ENCODE assay signal across 1 cellular context in genomic region chr16:83959621-83960434, GRCh38.
TF ChIP-seq lines count a peak whose summit lies in the region.

No MANE protein-coding gene starts in this region.

TF ChIP-seq in H1, 55 proteins besides CTCF, POLR2A, EP300 and RAD21:
- TF ChIP-seq USF2 (IDR thresholded peaks at IDR 0.05; ENCODE audit: low read length) = no peak
- no peak for TF ChIP-seq SIX5 (IDR thresholded peaks at IDR 0.05; ENCODE audit: low read depth, low read length)
- no peak for TF ChIP-seq CBX8 (IDR thresholded peaks at IDR 0.05; ENCODE audit: borderline replicate concordance, low read depth, low read length)
- TF ChIP-seq POU5F1 (IDR thresholded peaks at IDR 0.05; ENCODE audit: low read depth, low read length) = no peak
- no peak for TF ChIP-seq CHD7 (IDR thresholded peaks at IDR 0.05; ENCODE audit: insufficient replicate concordance, low read length)
- TF ChIP-seq JUN (IDR thresholded peaks at IDR 0.05; ENCODE audit: low read depth, low read length) = no peak
- TF ChIP-seq NRF1 (IDR thresholded peaks at IDR 0.05; ENCODE audit: low read depth, low read length) = no peak
- TF ChIP-seq FOSL1 (IDR thresholded peaks at IDR 0.05; ENCODE audit: insufficient read depth, low read depth, low read length) = no peak
- no peak for TF ChIP-seq BACH1 (IDR thresholded peaks at IDR 0.05; ENCODE audit: low read length)
- no peak for TF ChIP-seq HDAC2 (IDR thresholded peaks at IDR 0.05; ENCODE audit: borderline replicate concordance in 1 of 2, low read depth in 2 of 2, low read length in 2 of 2)
- no peak for TF ChIP-seq SRF (IDR thresholded peaks at IDR 0.05; ENCODE audit: low read depth, low read length)
- no peak for TF ChIP-seq RFX5 (IDR thresholded peaks at IDR 0.05; ENCODE audit: borderline replicate concordance, low read depth, low read length)
- TF ChIP-seq CTBP2 (IDR thresholded peaks at IDR 0.05; ENCODE audit: borderline replicate concordance, insufficient read depth, insufficient read length, low read length) = no peak
- TF ChIP-seq SUZ12 (IDR thresholded peaks at IDR 0.05; ENCODE audit: low read length) = no peak
- TF ChIP-seq SAP30 (IDR thresholded peaks at IDR 0.05; ENCODE audit: insufficient read depth, insufficient replicate concordance, low read length) = no peak
- TF ChIP-seq EZH2 (IDR thresholded peaks at IDR 0.05; ENCODE audit: low read depth, low read length, severe bottlenecking) = no peak
- TF ChIP-seq CBX5 (IDR thresholded peaks at IDR 0.05; ENCODE audit: low read depth, low read length) = no peak
- TF ChIP-seq, protein P1, sequence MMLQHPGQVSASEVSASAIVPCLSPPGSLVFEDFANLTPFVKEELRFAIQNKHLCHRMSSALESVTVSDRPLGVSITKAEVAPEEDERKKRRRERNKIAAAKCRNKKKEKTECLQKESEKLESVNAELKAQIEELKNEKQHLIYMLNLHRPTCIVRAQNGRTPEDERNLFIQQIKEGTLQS (IDR thresholded peaks at IDR 0.05; ENCODE audit: insufficient read depth, low read depth, low read length) = no peak
